In genomic region chr10:8956400-8956799, GRCh38 we compare ENCODE assay signal across 23 cellular contexts.
DNase-seq lines count a peak whose midpoint lies in the region; ATAC-seq, FAIRE-seq and TF ChIP-seq lines count a peak whose summit lies in the region.
"Had no signal": no experiment of that assay in that cellular context is flagged by ENCODE, and none has a peak within 500 bp of the region (broad histone marks: within the 10 kb centered on the region; RNA-seq: fewer than 3 reads in every experiment).

No MANE protein-coding gene starts in this region.

- no peak for FAIRE-seq in keratinocyte (lab: Jason Lieb, UNC)
- FAIRE-seq: A204.1, G401.6, GM12891 had no signal

- H3K27ac ChIP-seq in DND-41 (ENCODE audit: low read length): no peak overlapping the region
- H3K27ac ChIP-seq in HEK293 (ENCODE audit: extremely low read depth, low read depth, low read length): no peak overlapping the region
- H3K27ac ChIP-seq in keratinocyte (ENCODE audit: control insufficient read depth, insufficient read depth, low read length): no peak overlapping the region
- H3K27ac ChIP-seq: BLaER1 had no signal

- POLR2A ChIA-PET in HEK293 (lab: Yijun Ruan, JAX): no interaction called here

- ATAC-seq in DND-41 (ENCODE audit: insufficient read depth, low read depth): no peak
- no peak for ATAC-seq in stimulated activated naive B cell treated with anti-CD40 and anti-IgM and Interleukin-4, amounts not matched to agents 10 μg/mL and 1 μg/mL and 100 μg/mL, for 72 hours (replicated peaks)

- no peaks in the 10 kb centered on the region for H3K27me3 Mint-ChIP-seq in stimulated activated naive B cell treated with anti-CD40 and anti-IgM and Interleukin-4, amounts not matched to agents 10 μg/mL and 1 μg/mL and 100 μg/mL, for 72 hours
- H3K27me3 Mint-ChIP-seq: CD4-positive, CD25-positive, alpha-beta regulatory T cell had no signal

- TF ChIP-seq CTCF in DND-41 (IDR thresholded peaks at IDR 0.05; ENCODE audit: borderline replicate concordance, extremely low read depth, low read length, poor library complexity, severe bottlenecking): no peak
- no peak for TF ChIP-seq CTCF in HEK293 (tag by site-specific recombination; IDR thresholded peaks at IDR 0.05)
- no peak for TF ChIP-seq CTCF in keratinocyte (optimal IDR thresholded peaks at IDR 0.05 in 1 of 3, IDR thresholded peaks at IDR 0.05 in 1 of 3, conservative IDR thresholded peaks at IDR 0.05 in 1 of 3; ENCODE audit: extremely low read depth in 1 of 3, insufficient read depth in 2 of 3, low read length in 3 of 3)

- dilution Hi-C loops in keratinocyte (cut with MboI; ENCODE audit: extremely low pct_ligation_motif_present, low sequenced_read_pairs): no loop called here

- H3K4me3 ChIP-seq in DND-41 (ENCODE audit: low read depth in 1 of 2, low read length in 2 of 2): no peak overlapping the region
- no peak overlapping the region for H3K4me3 ChIP-seq in HEK293 (ENCODE audit: low read depth, low read length)
- no peak overlapping the region for H3K4me3 ChIP-seq in keratinocyte (ENCODE audit: control insufficient read depth in 2 of 3, extremely low read depth in 1 of 3, insufficient read depth in 2 of 3, low read depth in 1 of 3, low read length in 3 of 3)
- H3K4me3 ChIP-seq: BLaER1 had no signal

- H3K36me3 ChIP-seq in DND-41 (ENCODE audit: insufficient read depth, low read length) (no peaks in the 10 kb centered on the region), HEK293 (ENCODE audit: control insufficient read depth in 2 of 2, insufficient read depth in 1 of 2, low read length in 2 of 2) (no peaks in the 10 kb centered on the region), keratinocyte (ENCODE audit: control insufficient read depth in 2 of 2, extremely low read depth in 1 of 2, insufficient read depth in 2 of 2, low read length in 2 of 2) (no peaks in the 10 kb centered on the region)
- H3K36me3 ChIP-seq: BE2C, BLaER1 had no signal

- H3K4me2 ChIP-seq in DND-41 (ENCODE audit: insufficient read depth, low read length) (no peak overlapping the region), keratinocyte (ENCODE audit: control insufficient read depth, extremely low read depth, insufficient read depth, low read depth, low read length) (no peak overlapping the region)
- H3K4me2 ChIP-seq: BLaER1 had no signal

- no peak overlapping the region for H3K9ac ChIP-seq in DND-41 (ENCODE audit: low read depth, low read length)
- H3K9ac ChIP-seq in keratinocyte (ENCODE audit: control insufficient read depth, extremely low read depth, insufficient read depth, low read length): no peak overlapping the region
- H3K9ac ChIP-seq: BLaER1 had no signal

- H3K4me1 Mint-ChIP-seq in stimulated activated naive B cell treated with anti-CD40 and anti-IgM and Interleukin-4, amounts not matched to agents 10 μg/mL and 1 μg/mL and 100 μg/mL, for 72 hours: no peaks in the 10 kb centered on the region
- H3K4me1 Mint-ChIP-seq: CD14-positive monocyte had no signal

- H3K4me1 ChIP-seq in DND-41 (ENCODE audit: insufficient read depth, low read length): no peaks in the 10 kb centered on the region
- H3K4me1 ChIP-seq in HEK293 (ENCODE audit: control insufficient read depth, insufficient read depth, low read length): no peaks in the 10 kb centered on the region
- H3K4me1 ChIP-seq in keratinocyte (ENCODE audit: control insufficient read depth, extremely low read depth, insufficient read depth, low read length): no peaks in the 10 kb centered on the region
- H3K4me1 ChIP-seq: BE2C, BLaER1 had no signal

- H3K79me2 ChIP-seq in DND-41 (ENCODE audit: insufficient read depth, low read length) (no peaks in the 10 kb centered on the region), keratinocyte (ENCODE audit: control insufficient read depth, insufficient read depth, low read length) (no peaks in the 10 kb centered on the region)

- H3K9me3 Mint-ChIP-seq in stimulated activated naive B cell treated with anti-CD40 and anti-IgM and Interleukin-4, amounts not matched to agents 10 μg/mL and 1 μg/mL and 100 μg/mL, for 72 hours: peaks cover 0 to 4% of the 10 kb centered on the region in 2 donors
- H3K9me3 Mint-ChIP-seq: CD4-positive, CD25-positive, alpha-beta regulatory T cell had no signal

- H3K9me1 ChIP-seq in keratinocyte (ENCODE audit: control insufficient read depth, extremely low read depth, insufficient read depth, low read length): no peaks in the 10 kb centered on the region

- CTCF ChIA-PET in HEK293 (lab: Yijun Ruan, JAX): no interaction called here

- DNase-seq in DND-41: no peak
- DNase-seq in keratinocyte (ENCODE audit: low read depth, low spot score): no peak
- no peak for DNase-seq in T-helper 9 cell
- DNase-seq in stimulated activated naive B cell treated with anti-CD40 and anti-IgM and Interleukin-4, amounts not matched to agents 10 μg/mL and 1 μg/mL and 100 μg/mL, for 72 hours: no peak
- DNase-seq: 8988T; ACHN; BE2C; C1 segment of cervical spinal cord; CD4-positive, alpha-beta memory T cell; CD4-positive, CD25-positive, alpha-beta regulatory T cell; CD8-positive, alpha-beta memory T cell; COR-L47; DMS 273 treated with DMSO at 0.1 percent for 48 hours; DMS153; DMS53; DMS79; GF-D8 had no signal

- no peak overlapping the region for H3K27ac Mint-ChIP-seq in stimulated activated naive B cell treated with anti-CD40 and anti-IgM and Interleukin-4, amounts not matched to agents 10 μg/mL and 1 μg/mL and 100 μg/mL, for 72 hours
- H3K27ac Mint-ChIP-seq: CD14-positive monocyte; CD4-positive, alpha-beta memory T cell; CD4-positive, CD25-positive, alpha-beta regulatory T cell had no signal

- no peaks in the 10 kb centered on the region for H4K20me1 ChIP-seq in DND-41 (ENCODE audit: insufficient read depth, low read length)
- no peaks in the 10 kb centered on the region for H4K20me1 ChIP-seq in keratinocyte (ENCODE audit: control insufficient read depth, extremely low read depth, insufficient read depth, low read length)
- H4K20me1 ChIP-seq: BLaER1 had no signal

- H2AFZ ChIP-seq in DND-41 (ENCODE audit: low read depth, low read length) (peak overlapping the region; percentile 56; the same call in 1 of the 2 replicates), keratinocyte (ENCODE audit: control insufficient read depth, low read length) (peak overlapping the region; percentile 49)

- H3K27me3 ChIP-seq in DND-41 (ENCODE audit: insufficient read depth, low read length, poor library complexity): no peaks in the 10 kb centered on the region
- no peaks in the 10 kb centered on the region for H3K27me3 ChIP-seq in keratinocyte (ENCODE audit: control insufficient read depth, extremely low read depth, insufficient read depth, low read length)
- H3K27me3 ChIP-seq: BE2C, BLaER1 had no signal

- no peaks in the 10 kb centered on the region for H3K36me3 Mint-ChIP-seq in stimulated activated naive B cell treated with anti-CD40 and anti-IgM and Interleukin-4, amounts not matched to agents 10 μg/mL and 1 μg/mL and 100 μg/mL, for 72 hours
- H3K36me3 Mint-ChIP-seq: CD14-positive monocyte; CD4-positive, alpha-beta memory T cell; CD4-positive, CD25-positive, alpha-beta regulatory T cell had no signal

- H3K9me3 ChIP-seq in DND-41 (ENCODE audit: insufficient read depth, low read length, severe bottlenecking): no peaks in the 10 kb centered on the region
- no peaks in the 10 kb centered on the region for H3K9me3 ChIP-seq in HEK293 (ENCODE audit: control insufficient read depth, insufficient read depth, low read depth, low read length)
- no peaks in the 10 kb centered on the region for H3K9me3 ChIP-seq in keratinocyte (ENCODE audit: control insufficient read depth, low read depth, low read length)
- H3K9me3 ChIP-seq: BE2C, BLaER1 had no signal

- H3K4me3 Mint-ChIP-seq in stimulated activated naive B cell treated with anti-CD40 and anti-IgM and Interleukin-4, amounts not matched to agents 10 μg/mL and 1 μg/mL and 100 μg/mL, for 72 hours: no peak overlapping the region
- H3K4me3 Mint-ChIP-seq: CD14-positive monocyte; CD4-positive, CD25-positive, alpha-beta regulatory T cell; CD8-positive, alpha-beta memory T cell had no signal

TF ChIP-seq in HEK293, 187 proteins besides CTCF, POLR2A, EP300 and RAD21 (continues in another document):
- TF ChIP-seq, protein P1, sequence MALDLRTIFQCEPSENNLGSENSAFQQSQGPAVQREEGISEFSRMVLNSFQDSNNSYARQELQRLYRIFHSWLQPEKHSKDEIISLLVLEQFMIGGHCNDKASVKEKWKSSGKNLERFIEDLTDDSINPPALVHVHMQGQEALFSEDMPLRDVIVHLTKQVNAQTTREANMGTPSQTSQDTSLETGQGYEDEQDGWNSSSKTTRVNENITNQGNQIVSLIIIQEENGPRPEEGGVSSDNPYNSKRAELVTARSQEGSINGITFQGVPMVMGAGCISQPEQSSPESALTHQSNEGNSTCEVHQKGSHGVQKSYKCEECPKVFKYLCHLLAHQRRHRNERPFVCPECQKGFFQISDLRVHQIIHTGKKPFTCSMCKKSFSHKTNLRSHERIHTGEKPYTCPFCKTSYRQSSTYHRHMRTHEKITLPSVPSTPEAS (tag by site-specific recombination; IDR thresholded peaks at IDR 0.05): peak; percentile 91
